ENCODE assay signal across 22 cellular contexts in the genomic region with DNA sequence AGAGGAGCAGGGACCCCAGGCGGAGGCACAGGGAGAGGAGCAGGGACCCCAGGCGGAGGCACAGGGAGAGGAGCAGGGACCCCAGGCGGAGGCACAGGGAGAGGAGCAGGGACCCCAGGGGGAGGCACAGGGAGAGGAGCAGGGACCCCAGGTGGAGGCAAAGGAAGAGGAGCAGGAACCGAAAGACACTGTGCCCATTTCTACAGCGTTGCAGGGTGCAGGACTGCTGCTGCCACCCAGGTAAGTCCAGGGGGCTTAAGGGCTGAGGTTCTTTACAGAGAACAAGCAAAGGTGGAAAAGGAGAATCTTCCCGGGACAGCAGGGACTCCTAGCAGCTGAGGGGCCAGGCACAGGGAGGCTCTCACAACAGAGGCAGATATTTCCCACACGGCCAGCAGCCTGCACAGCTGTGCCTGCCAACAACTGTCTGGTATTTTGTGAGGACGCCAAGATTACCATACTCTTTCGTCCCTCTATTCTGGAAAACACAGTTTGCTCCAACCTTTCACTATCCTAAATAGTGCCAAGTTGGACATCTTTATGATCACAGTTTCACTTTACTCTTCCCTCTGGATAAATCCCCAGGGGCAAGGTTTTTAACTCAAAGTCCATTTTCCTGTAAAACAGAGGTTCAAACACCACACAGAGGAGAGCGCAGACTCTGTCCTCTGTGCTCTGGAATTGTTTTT. TPM values are rescaled to one million over a fixed set of nuclear protein-coding genes. Genes with fewer than 3 reads are reported as not detected.
DNase-seq lines count a peak whose midpoint lies in the region; ATAC-seq and TF ChIP-seq lines count a peak whose summit lies in the region.
"Had no signal": no experiment of that assay in that cellular context is flagged by ENCODE, and none has a peak within 500 bp of the region (broad histone marks: within the 10 kb centered on the region; RNA-seq: fewer than 3 reads in every experiment).

No MANE protein-coding gene starts in this region.

- H3K27ac Mint-ChIP-seq in HFFc6: no peak overlapping the region
- H3K27ac Mint-ChIP-seq: activated CD8-positive, alpha-beta T cell treated with anti-CD3 and anti-CD28 coated beads, Interleukin-2, amount 10 ng/mL, durations not matched to agents 7 days and 5 days; activated naive CD8-positive, alpha-beta T cell treated with anti-CD3 and anti-CD28 coated beads for 36 hours; activated T-cell treated with anti-CD3 and anti-CD28 coated beads, Interleukin-2, amount 50 U/mL, for 72 hours; B cell had no signal

- ATAC-seq in upper lobe of right lung: peak; percentile 21
- no peak for ATAC-seq in HG03039 (IDR thresholded peaks at IDR 0.05; ENCODE audit: unreplicated experiment)
- no peak for ATAC-seq in SK-N-SH treated with all-trans-retinoic acid at 6 μM for 48 hours
- ATAC-seq: activated CD8-positive, alpha-beta T cell treated with anti-CD3 and anti-CD28 coated beads, Interleukin-2, amount 10 ng/mL, durations not matched to agents 7 days and 5 days; activated T-cell treated with anti-CD3 and anti-CD28 coated beads, Interleukin-2, amount 50 U/mL, for 72 hours had no signal

- TF ChIP-seq RAD21 in liver (IDR thresholded peaks at IDR 0.05): peak; percentile 52 to 53

- H3K27ac ChIP-seq in liver (ENCODE audit: low read depth in 1 of 2, low read length in 2 of 2): peak overlapping the region; percentile 34 to 51
- H3K27ac ChIP-seq in upper lobe of right lung: no peak overlapping the region
- H3K27ac ChIP-seq: SJSA1, uterus had no signal

- H3K27me3 ChIP-seq in liver (ENCODE audit: control insufficient read depth in 4 of 4, insufficient read depth in 4 of 4, low read length in 3 of 4) (no peaks in the 10 kb centered on the region), upper lobe of right lung (no peaks in the 10 kb centered on the region)
- H3K27me3 ChIP-seq: SJSA1 had no signal

- H3K4me1 ChIP-seq in liver (ENCODE audit: control insufficient read depth in 4 of 4, insufficient read depth in 4 of 4, low read length in 3 of 4) (peaks cover 18 to 44% (median 37%) of the 10 kb centered on the region in 4 donors), upper lobe of right lung (no peaks in the 10 kb centered on the region)
- H3K4me1 ChIP-seq: SJSA1, uterus had no signal

- 59% methylated on average over 10 of the region's 10 CpGs for WGBS in liver

- DNase-seq in LHCN-M2 (ENCODE audit: low read depth) (peak; percentile 61), fibroblast of gingiva (ENCODE audit: low read depth) (peak; percentile 75), upper lobe of right lung (peak; percentile 32), HFFc6 (no peak)
- DNase-seq: activated CD8-positive, alpha-beta T cell treated with anti-CD3 and anti-CD28 coated beads, Interleukin-2, amount 10 ng/mL, durations not matched to agents 7 days and 5 days; activated naive CD8-positive, alpha-beta T cell treated with anti-CD3 and anti-CD28 coated beads for 36 hours; activated T-cell treated with anti-CD3 and anti-CD28 coated beads, Interleukin-2, amount 50 U/mL, for 72 hours; Calu3; EL; HCEC 1CT; hippocampal formation; retina; stimulated activated CD4-positive, alpha-beta T cell treated with anti-CD3 and anti-CD28 coated beads, Interleukin-1b, Interleukin-23, amount 100 ng/mL, for 48 hours; uterus had no signal

- no peaks in the 10 kb centered on the region for H3K36me3 Mint-ChIP-seq in HFFc6 (ENCODE audit: low read depth)
- H3K36me3 Mint-ChIP-seq: activated naive CD8-positive, alpha-beta T cell treated with anti-CD3 and anti-CD28 coated beads for 36 hours had no signal

- peaks cover 17% of the 10 kb centered on the region; the same call in 1 of the 2 replicates for H3K9me3 Mint-ChIP-seq in HFFc6
- H3K9me3 Mint-ChIP-seq: activated naive CD8-positive, alpha-beta T cell treated with anti-CD3 and anti-CD28 coated beads for 36 hours; neural crest cell had no signal

- H3K4me3 Mint-ChIP-seq in HFFc6: no peak overlapping the region
- H3K4me3 Mint-ChIP-seq: activated CD8-positive, alpha-beta T cell treated with anti-CD3 and anti-CD28 coated beads, Interleukin-2, amount 10 ng/mL, durations not matched to agents 7 days and 5 days; activated naive CD8-positive, alpha-beta T cell treated with anti-CD3 and anti-CD28 coated beads for 36 hours; activated T-cell treated with anti-CD3 and anti-CD28 coated beads, Interleukin-2, amount 50 U/mL, for 72 hours; B cell; neural crest cell had no signal

- intact Hi-C loops in upper lobe of right lung (cut with DNase I): no loop called here

- no peaks in the 10 kb centered on the region for H3K36me3 ChIP-seq in liver (ENCODE audit: control insufficient read depth in 4 of 4, insufficient read depth in 3 of 4, low read depth in 1 of 4, low read length in 3 of 4)
- no peaks in the 10 kb centered on the region for H3K36me3 ChIP-seq in upper lobe of right lung
- H3K36me3 ChIP-seq: SJSA1, uterus had no signal

- H3K9me3 ChIP-seq in liver (ENCODE audit: control insufficient read depth in 4 of 4, low read length in 3 of 4) (no peaks in the 10 kb centered on the region), upper lobe of right lung (no peaks in the 10 kb centered on the region)
- H3K9me3 ChIP-seq: SJSA1, uterus had no signal

- TF ChIP-seq CTCF in liver (IDR thresholded peaks at IDR 0.05; ENCODE audit: low read depth, low read length, missing input control) (no peak), upper lobe of right lung (IDR thresholded peaks at IDR 0.05) (no peak), HFFc6 (IDR thresholded peaks at IDR 0.05) (no peak)

- no peak overlapping the region for H3K9ac ChIP-seq in liver (ENCODE audit: low read depth in 1 of 2, low read length in 2 of 2)

- H3K4me3 ChIP-seq in liver (ENCODE audit: low read depth in 1 of 3, low read length in 3 of 3): no peak overlapping the region
- H3K4me3 ChIP-seq in upper lobe of right lung: no peak overlapping the region
- H3K4me3 ChIP-seq: SJSA1, uterus had no signal

- no peaks in the 10 kb centered on the region for H3K4me1 Mint-ChIP-seq in HFFc6 (ENCODE audit: low read depth)
- H3K4me1 Mint-ChIP-seq: activated naive CD8-positive, alpha-beta T cell treated with anti-CD3 and anti-CD28 coated beads for 36 hours; B cell; neural crest cell had no signal

- H3K27me3 Mint-ChIP-seq in HFFc6 (ENCODE audit: insufficient read depth): peaks cover 17% of the 10 kb centered on the region

TF ChIP-seq in liver, 16 proteins besides CTCF, POLR2A, EP300 and RAD21 (continues in another document):
- no peak for TF ChIP-seq FOXA1 (IDR thresholded peaks at IDR 0.05)
- peak; percentile 58 for TF ChIP-seq YY1 (IDR thresholded peaks at IDR 0.05)
- TF ChIP-seq TAF1 (conservative IDR thresholded peaks at IDR 0.05): no peak
- TF ChIP-seq, protein P1, sequence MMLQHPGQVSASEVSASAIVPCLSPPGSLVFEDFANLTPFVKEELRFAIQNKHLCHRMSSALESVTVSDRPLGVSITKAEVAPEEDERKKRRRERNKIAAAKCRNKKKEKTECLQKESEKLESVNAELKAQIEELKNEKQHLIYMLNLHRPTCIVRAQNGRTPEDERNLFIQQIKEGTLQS (IDR thresholded peaks at IDR 0.05): no peak
- peak; percentile 21 for TF ChIP-seq FOXA2 (IDR thresholded peaks at IDR 0.05)
- peak in 1 of 2 donors; percentile 79 for TF ChIP-seq JUND (IDR thresholded peaks at IDR 0.05)
- TF ChIP-seq, protein P2, sequence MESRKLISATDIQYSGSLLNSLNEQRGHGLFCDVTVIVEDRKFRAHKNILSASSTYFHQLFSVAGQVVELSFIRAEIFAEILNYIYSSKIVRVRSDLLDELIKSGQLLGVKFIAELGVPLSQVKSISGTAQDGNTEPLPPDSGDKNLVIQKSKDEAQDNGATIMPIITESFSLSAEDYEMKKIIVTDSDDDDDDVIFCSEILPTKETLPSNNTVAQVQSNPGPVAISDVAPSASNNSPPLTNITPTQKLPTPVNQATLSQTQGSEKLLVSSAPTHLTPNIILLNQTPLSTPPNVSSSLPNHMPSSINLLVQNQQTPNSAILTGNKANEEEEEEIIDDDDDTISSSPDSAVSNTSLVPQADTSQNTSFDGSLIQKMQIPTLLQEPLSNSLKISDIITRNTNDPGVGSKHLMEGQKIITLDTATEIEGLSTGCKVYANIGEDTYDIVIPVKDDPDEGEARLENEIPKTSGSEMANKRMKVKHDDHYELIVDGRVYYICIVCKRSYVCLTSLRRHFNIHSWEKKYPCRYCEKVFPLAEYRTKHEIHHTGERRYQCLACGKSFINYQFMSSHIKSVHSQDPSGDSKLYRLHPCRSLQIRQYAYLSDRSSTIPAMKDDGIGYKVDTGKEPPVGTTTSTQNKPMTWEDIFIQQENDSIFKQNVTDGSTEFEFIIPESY (IDR thresholded peaks at IDR 0.05): no peak
- TF ChIP-seq EGR1 (IDR thresholded peaks at IDR 0.05; ENCODE audit: low read depth in 2 of 2): no peak

TF ChIP-seq in SK-N-SH treated with all-trans-retinoic acid at 6 μM for 48 hours, 23 proteins besides CTCF, POLR2A, EP300 and RAD21:
- no peak for TF ChIP-seq BACH2 (CRISPR knock-in tag; IDR thresholded peaks at IDR 0.05; ENCODE audit: borderline replicate concordance)
- TF ChIP-seq, protein P3, sequence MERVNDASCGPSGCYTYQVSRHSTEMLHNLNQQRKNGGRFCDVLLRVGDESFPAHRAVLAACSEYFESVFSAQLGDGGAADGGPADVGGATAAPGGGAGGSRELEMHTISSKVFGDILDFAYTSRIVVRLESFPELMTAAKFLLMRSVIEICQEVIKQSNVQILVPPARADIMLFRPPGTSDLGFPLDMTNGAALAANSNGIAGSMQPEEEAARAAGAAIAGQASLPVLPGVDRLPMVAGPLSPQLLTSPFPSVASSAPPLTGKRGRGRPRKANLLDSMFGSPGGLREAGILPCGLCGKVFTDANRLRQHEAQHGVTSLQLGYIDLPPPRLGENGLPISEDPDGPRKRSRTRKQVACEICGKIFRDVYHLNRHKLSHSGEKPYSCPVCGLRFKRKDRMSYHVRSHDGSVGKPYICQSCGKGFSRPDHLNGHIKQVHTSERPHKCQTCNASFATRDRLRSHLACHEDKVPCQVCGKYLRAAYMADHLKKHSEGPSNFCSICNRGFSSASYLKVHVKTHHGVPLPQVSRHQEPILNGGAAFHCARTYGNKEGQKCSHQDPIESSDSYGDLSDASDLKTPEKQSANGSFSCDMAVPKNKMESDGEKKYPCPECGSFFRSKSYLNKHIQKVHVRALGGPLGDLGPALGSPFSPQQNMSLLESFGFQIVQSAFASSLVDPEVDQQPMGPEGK (CRISPR knock-in tag; IDR thresholded peaks at IDR 0.05; ENCODE audit: borderline replicate concordance): no peak
- TF ChIP-seq ZNF8 (CRISPR knock-in tag; IDR thresholded peaks at IDR 0.05): no peak
- no peak for TF ChIP-seq OSR1 (CRISPR knock-in tag; IDR thresholded peaks at IDR 0.05)
- no peak for TF ChIP-seq TCF4 (CRISPR knock-in tag; IDR thresholded peaks at IDR 0.05; ENCODE audit: borderline replicate concordance)

RNA-seq across cellular contexts. Expression of a gene that starts 39.4 kb away (rescaled TPM):
- total RNA-seq in LHCN-M2 (2014; rRNA removed) (0.51 and 2.6 TPM in 2 replicates), liver (10 to 100 TPM; 15.8 to 36.4 TPM), upper lobe of right lung (62.5 TPM)
- 5.3 TPM for polyA plus RNA-seq in LHCN-M2 (2012)
- 1 to 10 TPM; 5.4 to 9.0 TPM for polyA plus RNA-seq in liver
- 1 to 10 TPM in 3 of 6 experiments, under 1 TPM in 3; 0.77 to 2.0 (median 1.0) TPM for total RNA-seq in HFFc6 (2021; fragmentation: NEBNext Ultra II Directional; extraction: Animal tissue kit (Norgen Biotek cat#: 25700))
- total RNA-seq: activated CD8-positive, alpha-beta T cell treated with anti-CD3 and anti-CD28 coated beads, Interleukin-2, amount 10 ng/mL, durations not matched to agents 7 days and 5 days; activated naive CD8-positive, alpha-beta T cell treated with anti-CD3 and anti-CD28 coated beads for 36 hours; OCI-LY7; T-helper 2 cell treated with Interferon-gamma antibody and Interleukin-4, amounts not matched to agents 100 ng/mL and 5 ng/mL, for 36 hours had no signal
